ENCODE assay signal across 26 cellular contexts in the genomic region with DNA sequence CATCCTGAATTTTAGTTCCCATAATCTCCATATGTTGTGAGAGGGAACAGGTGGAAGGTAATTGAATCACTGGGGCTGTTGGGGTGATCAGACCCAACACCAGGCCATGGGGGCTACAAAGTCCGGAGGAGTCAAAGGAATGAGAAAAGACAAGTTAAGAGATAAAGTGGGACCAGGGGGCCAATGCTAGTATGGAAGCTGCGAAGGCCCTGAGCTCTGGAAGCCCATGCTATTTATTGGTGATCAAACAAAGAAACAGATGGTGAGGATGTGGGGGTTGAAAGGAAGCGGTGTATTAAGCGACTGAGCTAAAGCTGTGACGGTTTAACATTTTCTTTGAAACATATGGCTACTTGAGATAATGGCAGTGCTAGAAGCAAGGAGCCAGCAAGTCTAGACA.
DNase-seq lines count a peak whose midpoint lies in the region; ATAC-seq, FAIRE-seq and TF ChIP-seq lines count a peak whose summit lies in the region.
"Had no signal": no experiment of that assay in that cellular context is flagged by ENCODE, and none has a peak within 500 bp of the region (broad histone marks: within the 10 kb centered on the region; RNA-seq: fewer than 3 reads in every experiment).

No MANE protein-coding gene starts in this region.

- no peaks in the 10 kb centered on the region for H3K27me3 Mint-ChIP-seq in activated CD4-positive, alpha-beta T cell treated with anti-CD3 and anti-CD28 coated beads, Interleukin-2, amount 10 ng/mL, durations not matched to agents 7 days and 5 days
- H3K27me3 Mint-ChIP-seq: effector memory CD8-positive, alpha-beta T cell; naive thymus-derived CD8-positive, alpha-beta T cell had no signal

- H3K9me3 Mint-ChIP-seq in activated CD4-positive, alpha-beta T cell treated with anti-CD3 and anti-CD28 coated beads, Interleukin-2, amount 10 ng/mL, durations not matched to agents 7 days and 5 days = peaks cover 13% of the 10 kb centered on the region

- WGBS in right lobe of liver (ENCODE audit: insufficient coverage, low coverage, low lambda C conversion rate, missing lambda C conversion rate) = 96% methylated on average over 4 of the region's 5 CpGs

- H3K27me3 ChIP-seq in colonic mucosa (no peaks in the 10 kb centered on the region), right lobe of liver (no peaks in the 10 kb centered on the region)
- H3K27me3 ChIP-seq: gastrocnemius medialis, upper lobe of left lung had no signal

- CTCF ChIA-PET in activated CD4-positive, alpha-beta T cell treated with anti-CD3 and anti-CD28 coated beads, Interleukin-2, amount 10 ng/mL, durations not matched to agents 7 days and 5 days (lab: Charles Lee) = no interaction called here

- DNase-seq in DMS 273 treated with DMSO at 0.1 percent for 48 hours (lab: John Stamatoyannopoulos, UW) = peak; percentile 13
- DNase-seq in NCI-H1694 treated with DMSO at 0.1 percent for 48 hours (lab: John Stamatoyannopoulos, UW) = peak; percentile 51
- DNase-seq in cardiac fibroblast (ENCODE audit: low read depth in 2 of 2) = peak; percentile 27 to 42
- peak; percentile 31 for DNase-seq in iris pigment epithelial cell (ENCODE audit: low read depth)
- no peak for DNase-seq in colonic mucosa
- DNase-seq in activated CD4-positive, alpha-beta T cell treated with anti-CD3 and anti-CD28 coated beads, Interleukin-2, amount 10 ng/mL, durations not matched to agents 7 days and 5 days = no peak
- DNase-seq in RCC 7860 (ENCODE audit: low spot score) = no peak
- no peak for DNase-seq in right lobe of liver
- DNase-seq: activated CD4-positive, alpha-beta T cell treated with anti-CD3 and anti-CD28 coated beads for 4 hours; activated CD8-positive, alpha-beta memory T cell treated with anti-CD3 and anti-CD28 coated beads, Interleukin-2, amount 50 U/mL, for 4 hours; activated gamma-delta T cell; anterior cingulate cortex; CD8-positive, alpha-beta T cell; cerebellar nuclear complex; effector memory CD8-positive, alpha-beta T cell; EL; gastrocnemius medialis; H9; KG1; lower lobe of right lung; naive thymus-derived CD8-positive, alpha-beta T cell; NCI-H1092 treated with DMSO at 0.1 percent for 48 hours; NK-92 treated with Interleukin-12 subunit alpha and Interleukin-12 subunit beta, amount 100 ng/mL, for 24 hours; stimulated activated CD4-positive, alpha-beta T cell treated with anti-CD3 and anti-CD28 coated beads, Interleukin-2, amount 100 ng/mL, for 48 hours; upper lobe of left lung had no signal

- ATAC-seq in right lobe of liver = no peak
- ATAC-seq: CD8-positive, alpha-beta T cell; effector memory CD8-positive, alpha-beta T cell; gastrocnemius medialis; lower lobe of right lung; naive thymus-derived CD8-positive, alpha-beta T cell had no signal

- H3K36me3 ChIP-seq in colonic mucosa (no peaks in the 10 kb centered on the region), right lobe of liver (no peaks in the 10 kb centered on the region)
- H3K36me3 ChIP-seq: gastrocnemius medialis, lower lobe of right lung, upper lobe of left lung had no signal

- H3K4me1 Mint-ChIP-seq in activated CD4-positive, alpha-beta T cell treated with anti-CD3 and anti-CD28 coated beads, Interleukin-2, amount 10 ng/mL, durations not matched to agents 7 days and 5 days = no peaks in the 10 kb centered on the region
- H3K4me1 Mint-ChIP-seq: H9; naive thymus-derived CD8-positive, alpha-beta T cell had no signal

- intact Hi-C loops in colonic mucosa (cut with DNase I) (no loop called here), right lobe of liver (cut with DNase I) (no loop called here)

- no peak overlapping the region for H3K9ac ChIP-seq in colonic mucosa (ENCODE audit: low read depth in 2 of 2, low read length in 2 of 2)
- H3K9ac ChIP-seq: parathyroid adenoma had no signal

- FAIRE-seq in RCC 7860 (lab: Jason Lieb, UNC) = no peak

- H3K27ac Mint-ChIP-seq in activated CD4-positive, alpha-beta T cell treated with anti-CD3 and anti-CD28 coated beads, Interleukin-2, amount 10 ng/mL, durations not matched to agents 7 days and 5 days = no peak overlapping the region
- H3K27ac Mint-ChIP-seq: CD8-positive, alpha-beta T cell; effector memory CD8-positive, alpha-beta T cell; H9; naive thymus-derived CD8-positive, alpha-beta T cell had no signal

- POLR2A ChIA-PET in activated CD4-positive, alpha-beta T cell treated with anti-CD3 and anti-CD28 coated beads, Interleukin-2, amount 10 ng/mL, durations not matched to agents 7 days and 5 days (lab: Charles Lee) = no interaction called here

- TF ChIP-seq POLR2A in right lobe of liver (IDR thresholded peaks at IDR 0.05) = no peak

- H3K4me3 ChIP-seq in cardiac fibroblast (replicated peaks in 1 of 2; ENCODE audit: low read depth in 2 of 2, low read length in 2 of 2) (no peak overlapping the region), colonic mucosa (no peak overlapping the region), right lobe of liver (no peak overlapping the region)
- H3K4me3 ChIP-seq: gastrocnemius medialis, lower lobe of right lung, upper lobe of left lung had no signal

- no peak overlapping the region for H3K4me3 Mint-ChIP-seq in activated CD4-positive, alpha-beta T cell treated with anti-CD3 and anti-CD28 coated beads, Interleukin-2, amount 10 ng/mL, durations not matched to agents 7 days and 5 days
- H3K4me3 Mint-ChIP-seq: CD8-positive, alpha-beta T cell; effector memory CD8-positive, alpha-beta T cell; H9; naive thymus-derived CD8-positive, alpha-beta T cell had no signal

- H3K4me1 ChIP-seq in colonic mucosa (no peaks in the 10 kb centered on the region), right lobe of liver (no peaks in the 10 kb centered on the region)
- H3K4me1 ChIP-seq: lower lobe of right lung, upper lobe of left lung had no signal

- no peaks in the 10 kb centered on the region for H3K36me3 Mint-ChIP-seq in activated CD4-positive, alpha-beta T cell treated with anti-CD3 and anti-CD28 coated beads, Interleukin-2, amount 10 ng/mL, durations not matched to agents 7 days and 5 days (ENCODE audit: low read depth)
- H3K36me3 Mint-ChIP-seq: CD8-positive, alpha-beta T cell had no signal

- H3K27ac ChIP-seq in colonic mucosa (no peak overlapping the region), right lobe of liver (no peak overlapping the region)
- H3K27ac ChIP-seq: gastrocnemius medialis, lower lobe of right lung, parathyroid adenoma, upper lobe of left lung had no signal

- H3K9me3 ChIP-seq in colonic mucosa (no peaks in the 10 kb centered on the region), right lobe of liver (no peaks in the 10 kb centered on the region)

- no peak for TF ChIP-seq CTCF in cardiac fibroblast (IDR thresholded peaks at IDR 0.05; ENCODE audit: low read depth, low read length)
- no peak for TF ChIP-seq CTCF in colonic mucosa (IDR thresholded peaks at IDR 0.05)
- no peak for TF ChIP-seq CTCF in right lobe of liver (IDR thresholded peaks at IDR 0.05)

Comparison
In these comparisons a context has a peak if more than half of its experiments do, and no peak if none do; other contexts are left out.
1. DNase-seq: peak in DMS 273 treated with DMSO at 0.1 percent for 48 hours (single experiment), NCI-H1694 treated with DMSO at 0.1 percent for 48 hours (single experiment), cardiac fibroblast (2 of 2) and iris pigment epithelial cell (single experiment); none in colonic mucosa (single experiment), activated CD4-positive, alpha-beta T cell treated with anti-CD3 and anti-CD28 coated beads, Interleukin-2, amount 10 ng/mL, durations not matched to agents 7 days and 5 days (single experiment), RCC 7860 (single experiment) and right lobe of liver (0 of 3).